ENCODE assay signal across 13 cellular contexts in the genomic region with DNA sequence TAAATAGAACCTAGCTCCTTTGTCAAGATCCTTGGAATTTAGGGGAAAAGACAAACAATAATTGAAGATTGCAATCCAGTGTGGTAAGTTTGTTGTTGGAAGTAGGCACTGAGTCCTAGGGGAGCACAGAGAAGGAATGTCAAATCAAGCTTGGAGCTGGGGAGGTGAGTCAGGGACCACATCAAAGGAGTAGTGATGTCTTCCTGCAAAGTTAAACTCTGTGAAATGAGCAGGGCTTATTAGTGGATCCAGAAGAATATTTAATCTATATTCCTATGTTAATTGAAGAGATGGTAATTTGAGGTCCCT. TPM values are rescaled to one million over a fixed set of nuclear protein-coding genes. Genes with fewer than 3 reads are reported as not detected.
DNase-seq lines count a peak whose midpoint lies in the region; ATAC-seq, FAIRE-seq and TF ChIP-seq lines count a peak whose summit lies in the region.
"Had no signal": no experiment of that assay in that cellular context is flagged by ENCODE, and none has a peak within 500 bp of the region (broad histone marks: within the 10 kb centered on the region; RNA-seq: fewer than 3 reads in every experiment).

No MANE protein-coding gene starts in this region.

- no peaks in the 10 kb centered on the region for H4K20me1 ChIP-seq in HepG2 (ENCODE audit: insufficient read depth, low read length)
- no peaks in the 10 kb centered on the region for H4K20me1 ChIP-seq in SK-N-SH (ENCODE audit: insufficient read depth)

- no peaks in the 10 kb centered on the region for H3K27me3 ChIP-seq in HepG2 (ENCODE audit: control insufficient read depth in 1 of 2, insufficient read depth in 2 of 2, low read length in 2 of 2)
- no peaks in the 10 kb centered on the region for H3K27me3 ChIP-seq in right lobe of liver
- H3K27me3 ChIP-seq in SK-N-SH (ENCODE audit: insufficient read depth) = no peaks in the 10 kb centered on the region
- no peaks in the 10 kb centered on the region for H3K27me3 ChIP-seq in upper lobe of right lung
- H3K27me3 ChIP-seq: stomach had no signal

- DNase-seq in HepG2 (ENCODE audit: low spot score) (peak; percentile 68), right lobe of liver (no peak), SK-N-SH (no peak), fibroblast of pulmonary artery (ENCODE audit: low read depth) (peak; percentile 62), upper lobe of right lung (no peak), SIG-M5 treated with dmso at 0.1 percent for 504 hours (lab: John Stamatoyannopoulos, UW; ENCODE audit: unreplicated experiment) (no peak), UCSD-AML1 (lab: John Stamatoyannopoulos, UW; ENCODE audit: unreplicated experiment) (no peak)
- DNase-seq: KBM-7; stimulated activated CD4-positive, alpha-beta T cell treated with anti-CD3 and anti-CD28 coated beads, Interleukin-2, amount 100 ng/mL, for 24 hours; stomach had no signal

- H3K4me1 ChIP-seq in HepG2 (ENCODE audit: insufficient read depth, low read length) (peaks cover 50% of the 10 kb centered on the region), right lobe of liver (peaks cover 0 to 18% (median 0%) of the 10 kb centered on the region in 4 donors), SK-N-SH (ENCODE audit: control insufficient read depth in 1 of 2, insufficient read depth in 2 of 2, low read depth in 1 of 2, low read length in 1 of 2) (peaks cover 0 to 19% of the 10 kb centered on the region in 2 experiments; a peak in 2 of 4 replicates), upper lobe of right lung (peaks cover 20% of the 10 kb centered on the region)

- CTCF ChIA-PET in HepG2 (lab: Yijun Ruan, JAX; ENCODE audit: low intra/inter-chr PET ratio, low total read pairs) = no interaction called here
- CTCF ChIA-PET in SK-N-SH (lab: Yijun Ruan, JAX) = interaction anchor here (1.0 kb wide), 1 partner anchor 111 kb away, joined by 3 read pairs; no protein-coding TSS in a partner anchor

- TSS peak; percentile 64 for BruUV-seq in HepG2 (replicated peaks; lab: Mats Ljungman, UMichigan)

- no peak for TF ChIP-seq CTCF in HepG2 (CRISPR knock-in tag; IDR thresholded peaks at IDR 0.05)
- no peak for TF ChIP-seq CTCF in right lobe of liver (IDR thresholded peaks at IDR 0.05)
- TF ChIP-seq CTCF in SK-N-SH (IDR thresholded peaks at IDR 0.05) = no peak
- no peak for TF ChIP-seq CTCF in fibroblast of pulmonary artery (IDR thresholded peaks at IDR 0.05; ENCODE audit: low read length, missing control alignments)
- TF ChIP-seq CTCF in upper lobe of right lung (IDR thresholded peaks at IDR 0.05) = no peak

- H3K4me3 ChIP-seq in HepG2 (replicated peaks in 1 of 3; ENCODE audit: insufficient read depth in 1 of 3, low read depth in 2 of 3, low read length in 3 of 3) = no peak overlapping the region
- H3K4me3 ChIP-seq in right lobe of liver = no peak overlapping the region
- peak overlapping the region in 1 of 2 experiments; percentile 29; a peak in 2 of 4 replicates for H3K4me3 ChIP-seq in SK-N-SH (ENCODE audit: low read depth in 2 of 2, low read length in 1 of 2)
- no peak overlapping the region for H3K4me3 ChIP-seq in fibroblast of pulmonary artery (replicated peaks; ENCODE audit: low read depth, low read length)
- no peak overlapping the region for H3K4me3 ChIP-seq in upper lobe of right lung
- H3K4me3 ChIP-seq: stomach had no signal

- FAIRE-seq in HepG2 (lab: Jason Lieb, UNC) = peak; percentile 18
- FAIRE-seq: colon had no signal

- H3K9me3 ChIP-seq in HepG2 (ENCODE audit: low read length) (no peaks in the 10 kb centered on the region), right lobe of liver (no peaks in the 10 kb centered on the region), SK-N-SH (no peaks in the 10 kb centered on the region), upper lobe of right lung (no peaks in the 10 kb centered on the region)
- H3K9me3 ChIP-seq: stomach had no signal

- TF ChIP-seq EP300 in HepG2 (IDR thresholded peaks at IDR 0.05; ENCODE audit: low read depth in 2 of 2, low read length in 2 of 2) (peak in 1 of 2 experiments; percentile 34; a peak in 1 of 4 replicates), HepG2 (CRISPR knock-in tag; IDR thresholded peaks at IDR 0.05; ENCODE audit: borderline replicate concordance) (no peak), SK-N-SH (IDR thresholded peaks at IDR 0.05; ENCODE audit: borderline replicate concordance in 1 of 2, low read depth in 1 of 2, low read length in 1 of 2) (no peak; a peak in 1 of 4 replicates)

- H3K9ac ChIP-seq in HepG2 (ENCODE audit: insufficient read depth, low read depth, low read length) (peak overlapping the region; percentile 30; the same call in 1 of the 2 replicates), SK-N-SH (peak overlapping the region; percentile 65)

- no peaks in the 10 kb centered on the region for H3K36me3 ChIP-seq in HepG2 (replicated peaks in 1 of 2; ENCODE audit: control insufficient read depth in 1 of 2, insufficient read depth in 2 of 2, low read length in 2 of 2)
- H3K36me3 ChIP-seq in right lobe of liver = no peaks in the 10 kb centered on the region
- H3K36me3 ChIP-seq in SK-N-SH (replicated peaks in 1 of 2; ENCODE audit: control insufficient read depth in 1 of 2, insufficient read depth in 2 of 2, low read length in 1 of 2) = no peaks in the 10 kb centered on the region
- H3K36me3 ChIP-seq in upper lobe of right lung = no peaks in the 10 kb centered on the region
- H3K36me3 ChIP-seq: stomach had no signal

- TF ChIP-seq RAD21 in HepG2 (CRISPR knock-in tag; IDR thresholded peaks at IDR 0.05) (no peak), SK-N-SH (IDR thresholded peaks at IDR 0.05; ENCODE audit: low read length) (no peak)

- TF ChIP-seq POLR2A in HepG2 (IDR thresholded peaks at IDR 0.05; ENCODE audit: insufficient read depth in 1 of 2, low read depth in 2 of 2, low read length in 2 of 2) (no peak), right lobe of liver (IDR thresholded peaks at IDR 0.05) (no peak)

- peak overlapping the region; percentile 75 for H3K27ac ChIP-seq in HepG2 (ENCODE audit: extremely low read length, insufficient read depth, low read length)
- no peak overlapping the region for H3K27ac ChIP-seq in right lobe of liver
- peak overlapping the region; percentile 76 to 87; a peak in 3 of 4 replicates for H3K27ac ChIP-seq in SK-N-SH (ENCODE audit: low read depth in 2 of 2, low read length in 1 of 2)
- H3K27ac ChIP-seq in upper lobe of right lung = peak overlapping the region; percentile 26
- H3K27ac ChIP-seq: C4-2B, stomach had no signal

- H3F3A ChIP-seq in SK-N-SH (replicated peaks; ENCODE audit: insufficient read depth) = peaks cover 34% of the 10 kb centered on the region

- in situ Hi-C loops in HepG2 (cut with HindIII; ENCODE audit: extremely low pct_ligation_motif_present, low pct_unique_long_range_greater_than_20kb) = loop anchor here (5.0 kb wide), 1 partner anchor 41 kb away; a partner anchor contains a TSS

- peak overlapping the region; percentile 66 for H3K4me2 ChIP-seq in HepG2 (ENCODE audit: low read depth, low read length)
- H3K4me2 ChIP-seq in SK-N-SH = peak overlapping the region; percentile 42

- POLR2A ChIA-PET in HepG2 (lab: Yijun Ruan, JAX) (interaction anchor here (1.1 to 4.7 kb wide), 3 partner anchors 10 to 52 kb away, joined by 5 to 153 read pairs (median 17); a partner anchor contains a TSS), SK-N-SH (lab: Yijun Ruan, JAX) (no interaction called here)

- ATAC-seq in HepG2 (no peak), right lobe of liver (no peak), upper lobe of right lung (no peak), GM21737 (IDR thresholded peaks at IDR 0.05; ENCODE audit: unreplicated experiment) (no peak)

- H3K9me2 ChIP-seq in SK-N-SH = no peaks in the 10 kb centered on the region

- H3K79me2 ChIP-seq in HepG2 (ENCODE audit: insufficient read depth, low read length) (no peaks in the 10 kb centered on the region), SK-N-SH (ENCODE audit: insufficient read depth) (no peaks in the 10 kb centered on the region)

- intact Hi-C loops in HepG2 (cut with micrococcal nuclease; ENCODE audit: unreplicated experiment) = loop anchor here (2.0 to 5.0 kb wide), 4 partner anchors 13 to 231 kb away; no protein-coding TSS in a partner anchor
- intact Hi-C loops in right lobe of liver (cut with DNase I) = no loop called here
- intact Hi-C loops in upper lobe of right lung (cut with DNase I) = no loop called here

- H2AFZ ChIP-seq in HepG2 (ENCODE audit: low read length) (no peak overlapping the region), SK-N-SH (ENCODE audit: low read depth) (0 out of 2 replicates have a peak overlapping the region, but pooled peaks have one; percentile 50)

TF ChIP-seq in HepG2, 621 proteins besides CTCF, POLR2A, EP300 and RAD21 (continues in another document):
- peak; percentile 52; the same call in 1 of the 2 replicates for TF ChIP-seq TCF7 (IDR thresholded peaks at IDR 0.05; ENCODE audit: low read depth)

RNA-seq across cellular contexts. Expression of a gene that starts 41.7 kb away (rescaled TPM):
- total RNA-seq in HepG2 (2016; rRNA removed; fragmentation: Illumina TruSeq; extraction: Trizol) = 4.9 and 14.9 TPM in 2 replicates
- 3.4 and 3.5 TPM in 2 replicates for total RNA-seq in HepG2 (2016; cell fraction: cytosol; rRNA removed; fragmentation: Illumina TruSeq; extraction: Trizol; ENCODE audit: low read depth)
- total RNA-seq in HepG2 (2016; cell fraction: insoluble cytoplasmic fraction; rRNA removed; fragmentation: Illumina TruSeq; extraction: Trizol) = 4.9 and 13.0 TPM in 2 replicates
- total RNA-seq in HepG2 (2016; cell fraction: membrane; rRNA removed; fragmentation: Illumina TruSeq; extraction: Trizol) = 5.4 and 7.2 TPM in 2 replicates
- total RNA-seq in HepG2 (2016; cell fraction: nucleus; rRNA removed; fragmentation: Illumina TruSeq; extraction: Trizol) = 39.0 and 39.1 TPM in 2 replicates
- 19.8 and 24.2 TPM in 2 replicates for polyA plus RNA-seq in HepG2 (2011; rRNA removed)
- polyA plus RNA-seq in HepG2 (2011; cell fraction: cytosol; rRNA removed) = 1.5 and 2.3 TPM in 2 replicates
- polyA plus RNA-seq in HepG2 (2011; cell fraction: nucleus; rRNA removed) = 69.0 and 77.8 TPM in 2 replicates
- polyA plus RNA-seq in HepG2 (2012) = 11.7 and 15.0 TPM in 2 replicates
- polyA plus RNA-seq in HepG2 (2016; cell fraction: cytosol; fragmentation: Illumina TruSeq; extraction: Trizol; ENCODE audit: low read depth) = 0.61 and 0.70 TPM in 2 replicates
- polyA plus RNA-seq in HepG2 (2016; cell fraction: insoluble cytoplasmic fraction; fragmentation: Illumina TruSeq; extraction: Trizol; ENCODE audit: low read depth) = 3.6 and 3.9 TPM in 2 replicates
- 1.8 TPM in 2 replicates for polyA plus RNA-seq in HepG2 (2016; cell fraction: membrane; fragmentation: Illumina TruSeq; extraction: Trizol; ENCODE audit: low read depth)
- polyA plus RNA-seq in HepG2 (2016; cell fraction: nucleus; fragmentation: Illumina TruSeq; extraction: Trizol; ENCODE audit: insufficient read depth, low read depth) = 30.5 and 31.7 TPM in 2 replicates
- polyA minus RNA-seq in HepG2 (2011; rRNA and poly(A)+ RNA removed; ENCODE audit: low replicate concordance) = 10.1 and 23.0 TPM in 2 replicates
- 3.7 and 3.8 TPM in 2 replicates for polyA minus RNA-seq in HepG2 (2011; cell fraction: cytosol; rRNA and poly(A)+ RNA removed)
- 225 and 258 TPM in 2 replicates for polyA minus RNA-seq in HepG2 (2011; cell fraction: nucleus; rRNA and poly(A)+ RNA removed)
- total RNA-seq in right lobe of liver = 10 to 100 TPM in 5 of 6 experiments, 1 to 10 TPM in 1; 5.2 to 28.2 (median 20.7) TPM
- 19.1 and 35.7 TPM in 2 replicates for polyA plus RNA-seq in SK-N-SH (2012; rRNA removed)
- 10.4 and 13.5 TPM in 2 replicates for polyA plus RNA-seq in SK-N-SH (2012; cell fraction: cytosol; rRNA removed)
- polyA plus RNA-seq in SK-N-SH (2012; cell fraction: nucleus; rRNA removed) = 65.9 and 172 TPM in 2 replicates
- 50.2 TPM for total RNA-seq in upper lobe of right lung

Comparison
In these comparisons a context has a peak if more than half of its experiments do, and no peak if none do; other contexts are left out.
1. DNase-seq: peak in HepG2 (single experiment) and fibroblast of pulmonary artery (single experiment); none in right lobe of liver (0 of 3), SK-N-SH (single experiment), upper lobe of right lung (single experiment), SIG-M5 treated with dmso at 0.1 percent for 504 hours (single experiment) and UCSD-AML1 (single experiment).
2. H3K27ac ChIP-seq: peak in HepG2 (single experiment), SK-N-SH (2 of 2) and upper lobe of right lung (single experiment); none in right lobe of liver (0 of 3).